Comparison of ENCODE assay signal across 1 cellular context in genomic region chr2:95345415-95346235, GRCh38.
TF ChIP-seq lines count a peak whose summit lies in the region.

No MANE protein-coding gene starts in this region.

TF ChIP-seq in HepG2, 621 proteins besides CTCF, POLR2A, EP300 and RAD21 (continued from another document and continues in another):
- TF ChIP-seq MEIS1 (CRISPR knock-in tag; IDR thresholded peaks at IDR 0.05; ENCODE audit: borderline replicate concordance) (no peak), ZNF142 (CRISPR knock-in tag; IDR thresholded peaks at IDR 0.05) (no peak), ZBED4 (CRISPR knock-in tag; IDR thresholded peaks at IDR 0.05; ENCODE audit: borderline replicate concordance) (no peak), ETV5 (CRISPR knock-in tag; IDR thresholded peaks at IDR 0.05; ENCODE audit: borderline replicate concordance) (no peak), ZNF275 (CRISPR knock-in tag; IDR thresholded peaks at IDR 0.05; ENCODE audit: borderline replicate concordance) (no peak), ZNF329 (CRISPR knock-in tag; IDR thresholded peaks at IDR 0.05; ENCODE audit: low read depth) (no peak), CERS6 (CRISPR knock-in tag; IDR thresholded peaks at IDR 0.05) (no peak), SP2 (CRISPR knock-in tag; IDR thresholded peaks at IDR 0.05) (no peak), PCBP2 (optimal IDR thresholded peaks at IDR 0.05; ENCODE audit: low read depth, low read length, poor library complexity, severe bottlenecking) (no peak), SIN3B (IDR thresholded peaks at IDR 0.05; ENCODE audit: low read length) (no peak), MTA1 (CRISPR knock-in tag; IDR thresholded peaks at IDR 0.05; ENCODE audit: borderline replicate concordance) (peak; percentile 58; the same call in 1 of the 2 replicates), ZNF292 (CRISPR knock-in tag; IDR thresholded peaks at IDR 0.05; ENCODE audit: borderline replicate concordance, low read depth) (no peak), SAP130 (CRISPR knock-in tag; IDR thresholded peaks at IDR 0.05; ENCODE audit: low read depth) (no peak), ZNF484 (CRISPR knock-in tag; IDR thresholded peaks at IDR 0.05; ENCODE audit: borderline replicate concordance, low read depth) (no peak), ZKSCAN8 (CRISPR knock-in tag; IDR thresholded peaks at IDR 0.05; ENCODE audit: borderline replicate concordance) (no peak), TEAD3 (CRISPR knock-in tag; optimal IDR thresholded peaks at IDR 0.05; ENCODE audit: borderline replicate concordance) (no peak), TBX3 (IDR thresholded peaks at IDR 0.05; ENCODE audit: borderline replicate concordance) (no peak), ZNF782 (CRISPR knock-in tag; IDR thresholded peaks at IDR 0.05; ENCODE audit: borderline replicate concordance) (no peak; the same call in 1 of the 2 replicates), GTF3A (CRISPR knock-in tag; conservative IDR thresholded peaks at IDR 0.05) (no peak)
- TF ChIP-seq, protein P1, sequence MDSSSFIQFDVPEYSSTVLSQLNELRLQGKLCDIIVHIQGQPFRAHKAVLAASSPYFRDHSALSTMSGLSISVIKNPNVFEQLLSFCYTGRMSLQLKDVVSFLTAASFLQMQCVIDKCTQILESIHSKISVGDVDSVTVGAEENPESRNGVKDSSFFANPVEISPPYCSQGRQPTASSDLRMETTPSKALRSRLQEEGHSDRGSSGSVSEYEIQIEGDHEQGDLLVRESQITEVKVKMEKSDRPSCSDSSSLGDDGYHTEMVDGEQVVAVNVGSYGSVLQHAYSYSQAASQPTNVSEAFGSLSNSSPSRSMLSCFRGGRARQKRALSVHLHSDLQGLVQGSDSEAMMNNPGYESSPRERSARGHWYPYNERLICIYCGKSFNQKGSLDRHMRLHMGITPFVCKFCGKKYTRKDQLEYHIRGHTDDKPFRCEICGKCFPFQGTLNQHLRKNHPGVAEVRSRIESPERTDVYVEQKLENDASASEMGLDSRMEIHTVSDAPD (CRISPR knock-in tag; IDR thresholded peaks at IDR 0.05) = 0 out of 2 replicates have a peak, but pooled peaks have one; percentile 38
- TF ChIP-seq, protein P2, sequence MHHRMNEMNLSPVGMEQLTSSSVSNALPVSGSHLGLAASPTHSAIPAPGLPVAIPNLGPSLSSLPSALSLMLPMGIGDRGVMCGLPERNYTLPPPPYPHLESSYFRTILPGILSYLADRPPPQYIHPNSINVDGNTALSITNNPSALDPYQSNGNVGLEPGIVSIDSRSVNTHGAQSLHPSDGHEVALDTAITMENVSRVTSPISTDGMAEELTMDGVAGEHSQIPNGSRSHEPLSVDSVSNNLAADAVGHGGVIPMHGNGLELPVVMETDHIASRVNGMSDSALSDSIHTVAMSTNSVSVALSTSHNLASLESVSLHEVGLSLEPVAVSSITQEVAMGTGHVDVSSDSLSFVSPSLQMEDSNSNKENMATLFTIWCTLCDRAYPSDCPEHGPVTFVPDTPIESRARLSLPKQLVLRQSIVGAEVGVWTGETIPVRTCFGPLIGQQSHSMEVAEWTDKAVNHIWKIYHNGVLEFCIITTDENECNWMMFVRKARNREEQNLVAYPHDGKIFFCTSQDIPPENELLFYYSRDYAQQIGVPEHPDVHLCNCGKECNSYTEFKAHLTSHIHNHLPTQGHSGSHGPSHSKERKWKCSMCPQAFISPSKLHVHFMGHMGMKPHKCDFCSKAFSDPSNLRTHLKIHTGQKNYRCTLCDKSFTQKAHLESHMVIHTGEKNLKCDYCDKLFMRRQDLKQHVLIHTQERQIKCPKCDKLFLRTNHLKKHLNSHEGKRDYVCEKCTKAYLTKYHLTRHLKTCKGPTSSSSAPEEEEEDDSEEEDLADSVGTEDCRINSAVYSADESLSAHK (CRISPR knock-in tag; IDR thresholded peaks at IDR 0.05; ENCODE audit: borderline replicate concordance) = no peak
- TF ChIP-seq, protein P3, sequence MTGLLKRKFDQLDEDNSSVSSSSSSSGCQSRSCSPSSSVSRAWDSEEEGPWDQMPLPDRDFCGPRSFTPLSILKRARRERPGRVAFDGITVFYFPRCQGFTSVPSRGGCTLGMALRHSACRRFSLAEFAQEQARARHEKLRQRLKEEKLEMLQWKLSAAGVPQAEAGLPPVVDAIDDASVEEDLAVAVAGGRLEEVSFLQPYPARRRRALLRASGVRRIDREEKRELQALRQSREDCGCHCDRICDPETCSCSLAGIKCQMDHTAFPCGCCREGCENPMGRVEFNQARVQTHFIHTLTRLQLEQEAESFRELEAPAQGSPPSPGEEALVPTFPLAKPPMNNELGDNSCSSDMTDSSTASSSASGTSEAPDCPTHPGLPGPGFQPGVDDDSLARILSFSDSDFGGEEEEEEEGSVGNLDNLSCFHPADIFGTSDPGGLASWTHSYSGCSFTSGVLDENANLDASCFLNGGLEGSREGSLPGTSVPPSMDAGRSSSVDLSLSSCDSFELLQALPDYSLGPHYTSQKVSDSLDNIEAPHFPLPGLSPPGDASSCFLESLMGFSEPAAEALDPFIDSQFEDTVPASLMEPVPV (CRISPR knock-in tag; IDR thresholded peaks at IDR 0.05) = 0 out of 2 replicates have a peak, but pooled peaks have one; percentile 78
